21 cellular contexts compared by ENCODE assay signal in the genomic region with DNA sequence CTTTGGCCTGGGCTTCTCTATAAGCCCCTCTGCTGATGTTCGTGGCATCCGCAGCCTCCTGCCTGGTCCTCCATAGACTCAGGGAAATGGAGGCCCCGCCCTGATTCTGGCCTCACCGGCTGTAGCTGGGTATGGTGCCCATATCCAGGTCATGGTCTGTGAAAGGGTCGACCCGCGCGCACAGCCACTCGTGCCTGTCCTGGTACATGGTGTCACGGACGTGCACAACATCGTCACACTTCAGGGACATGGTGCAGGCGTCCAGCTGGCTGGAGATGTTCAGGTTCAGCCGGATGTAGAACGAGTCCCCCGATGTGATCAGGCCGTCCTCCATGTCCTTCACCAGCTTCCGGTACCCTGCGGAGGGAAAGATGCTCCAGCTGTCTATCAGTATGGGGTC.
"Had no signal": no experiment of that assay in that cellular context is flagged by ENCODE, and none has a peak within 500 bp of the region (broad histone marks: within the 10 kb centered on the region; RNA-seq: fewer than 3 reads in every experiment).

No MANE protein-coding gene starts in this region.

- H3K27me3 Mint-ChIP-seq: activated CD4-positive, alpha-beta T cell treated with anti-CD3 and anti-CD28 coated beads, Interleukin-2, amount 10 ng/mL, durations not matched to agents 7 days and 5 days; activated CD8-positive, alpha-beta memory T cell treated with anti-CD3 and anti-CD28 coated beads, Interleukin-2, amount 10 ng/mL, durations not matched to agents 7 days and 5 days; activated naive CD4-positive, alpha-beta T cell treated with anti-CD3 and anti-CD28 coated beads, Interleukin-2, amount 50 U/mL, for 24 hours; T-cell had no signal

- H3K9ac ChIP-seq: KMS-11 had no signal

- H3K36me3 ChIP-seq: adrenal gland had no signal

- H3K4me3 Mint-ChIP-seq: activated CD4-positive, alpha-beta T cell treated with anti-CD3 and anti-CD28 coated beads, Interleukin-2, amount 10 ng/mL, durations not matched to agents 7 days and 5 days; activated CD8-positive, alpha-beta memory T cell treated with anti-CD3 and anti-CD28 coated beads, Interleukin-2, amount 10 ng/mL, durations not matched to agents 7 days and 5 days; activated naive CD4-positive, alpha-beta T cell treated with anti-CD3 and anti-CD28 coated beads, Interleukin-2, amount 50 U/mL, for 24 hours; activated T-cell treated with anti-CD3 and anti-CD28 coated beads, Interleukin-2, amount 50 U/mL, for 4 hours; T-cell had no signal

- H3K4me1 ChIP-seq: adrenal gland had no signal

- H3K9me3 Mint-ChIP-seq: activated CD4-positive, alpha-beta T cell treated with anti-CD3 and anti-CD28 coated beads, Interleukin-2, amount 10 ng/mL, durations not matched to agents 7 days and 5 days; activated naive CD4-positive, alpha-beta T cell treated with anti-CD3 and anti-CD28 coated beads, Interleukin-2, amount 50 U/mL, for 24 hours; activated T-cell treated with anti-CD3 and anti-CD28 coated beads, Interleukin-2, amount 50 U/mL, for 4 hours had no signal

- H3K27ac Mint-ChIP-seq: activated CD8-positive, alpha-beta memory T cell treated with anti-CD3 and anti-CD28 coated beads, Interleukin-2, amount 10 ng/mL, durations not matched to agents 7 days and 5 days; activated naive CD4-positive, alpha-beta T cell treated with anti-CD3 and anti-CD28 coated beads, Interleukin-2, amount 50 U/mL, for 24 hours; T-cell had no signal

- H3K9me3 ChIP-seq: adrenal gland had no signal

- H3K4me2 ChIP-seq: KMS-11 had no signal

- H3K27me3 ChIP-seq: adrenal gland had no signal

- H3K4me1 Mint-ChIP-seq: activated CD4-positive, alpha-beta T cell treated with anti-CD3 and anti-CD28 coated beads, Interleukin-2, amount 10 ng/mL, durations not matched to agents 7 days and 5 days; activated CD8-positive, alpha-beta memory T cell treated with anti-CD3 and anti-CD28 coated beads, Interleukin-2, amount 10 ng/mL, durations not matched to agents 7 days and 5 days; activated naive CD4-positive, alpha-beta T cell treated with anti-CD3 and anti-CD28 coated beads, Interleukin-2, amount 50 U/mL, for 24 hours; T-cell had no signal

- ATAC-seq: activated CD8-positive, alpha-beta memory T cell treated with anti-CD3 and anti-CD28 coated beads, Interleukin-2, amount 10 ng/mL, durations not matched to agents 7 days and 5 days; activated T-cell treated with anti-CD3 and anti-CD28 coated beads, Interleukin-2, amount 50 U/mL, for 4 hours; T-cell had no signal

- DNase-seq: activated CD4-positive, alpha-beta T cell treated with anti-CD3 and anti-CD28 coated beads, Interleukin-2, amount 10 ng/mL, durations not matched to agents 7 days and 5 days; activated CD4-positive, CD25-positive, alpha-beta regulatory T cell; activated CD8-positive, alpha-beta memory T cell treated with anti-CD3 and anti-CD28 coated beads, Interleukin-2, amount 10 ng/mL, durations not matched to agents 7 days and 5 days; activated T-cell treated with anti-CD3 and anti-CD28 coated beads, Interleukin-2, amount 50 U/mL, for 4 hours; adrenal gland; anterior cingulate cortex; cerebellar nuclear complex; NCI-H1092; NCI-H1417; NCI-H1694; NCI-H2029; NCI-H2107; NCI-H2171 treated with DMSO at 0.1 percent for 48 hours; NCI-H226; NCI-H526; NCI-H774; T-cell had no signal

- H3K4me3 ChIP-seq: adrenal gland, SK-N-MC had no signal

- H3K27ac ChIP-seq: adrenal gland, KMS-11, SK-N-MC, VCaP had no signal
